34 cellular contexts compared by ENCODE assay signal in the genomic region with DNA sequence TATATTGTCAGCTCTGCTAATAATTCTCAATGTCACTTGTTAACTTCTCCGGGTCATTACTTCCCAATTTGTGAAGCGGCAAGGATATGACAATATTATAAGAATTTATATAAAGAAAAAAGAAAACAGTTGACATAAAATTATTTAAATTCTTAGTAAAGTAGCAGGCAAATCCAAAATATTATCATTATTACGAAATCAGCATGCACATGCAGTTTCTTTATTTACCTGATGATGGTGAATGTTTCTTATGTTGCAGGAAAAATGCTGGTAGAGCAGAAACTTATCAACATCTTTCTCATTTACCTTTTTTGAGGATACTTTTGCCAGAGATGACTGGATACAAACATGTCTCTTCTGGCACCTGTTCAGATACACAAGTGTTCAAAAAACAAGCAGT.
"Had no signal": no experiment of that assay in that cellular context is flagged by ENCODE, and none has a peak within 500 bp of the region (broad histone marks: within the 10 kb centered on the region; RNA-seq: fewer than 3 reads in every experiment).

No MANE protein-coding gene starts in this region.

- DNase-seq: activated effector memory CD4-positive, alpha-beta T cell treated with anti-CD3 and anti-CD28 coated beads, Interleukin-2, amount 50 U/mL, for 16 hours; activated effector memory CD4-positive, alpha-beta T cell treated with Interleukin-2 at 50 U/mL for 16 hours; activated gamma-delta T cell; activated gamma-delta T cell treated with Interleukin-2 at 50 U/mL for 16 hours; activated naive CD4-positive, alpha-beta T cell; activated naive CD4-positive, alpha-beta T cell treated with anti-CD3 and anti-CD28 coated beads for 36 hours; activated naive CD4-positive, alpha-beta T cell treated with anti-CD3 and anti-CD28 coated beads, Interleukin-2, amount 10 ng/mL, durations not matched to agents 7 days and 5 days; activated naive CD4-positive, alpha-beta T cell treated with anti-CD3 and anti-CD28 coated beads, Interleukin-2, amount 50 U/mL, for 16 hours; activated naive CD4-positive, alpha-beta T cell treated with Interleukin-2 at 50 U/mL for 16 hours; activated naive CD8-positive, alpha-beta T cell treated with anti-CD3 and anti-CD28 coated beads for 36 hours; activated naive CD8-positive, alpha-beta T cell treated with anti-CD3 and anti-CD28 coated beads, Interleukin-2, amount 10 ng/mL, durations not matched to agents 7 days and 5 days; activated naive CD8-positive, alpha-beta T cell treated with anti-CD3 and anti-CD28 coated beads, Interleukin-2, amount 50 U/mL, for 24 hours; activated T-cell treated with anti-CD3 and anti-CD28 coated beads, Interleukin-2, amount 50 U/mL, for 1 hour; activated T-cell treated with anti-CD3 and anti-CD28 coated beads, Interleukin-2, amount 50 U/mL, for 24 hours; activated T-cell treated with anti-CD3 and anti-CD28 coated beads, Interleukin-2, amount 50 U/mL, for 4 hours; activated T-cell treated with anti-CD3 and anti-CD28 coated beads, Interleukin-2, amount 50 U/mL, for 48 hours; activated T-cell treated with anti-CD3 and anti-CD28 coated beads, Interleukin-2, amount 50 U/mL, for 72 hours; adrenal gland; amniotic stem cell; amygdala; anterior cingulate cortex; aorta; body of pancreas; brain microvascular endothelial cell; caudate nucleus; central memory CD4-positive, alpha-beta T cell; cerebellar nuclear complex had no signal

- H3K4me3 ChIP-seq: adrenal gland, ascending aorta, body of pancreas, breast epithelium, cardiac muscle cell had no signal

- H3K27me3 ChIP-seq: adrenal gland, ascending aorta, body of pancreas, brain microvascular endothelial cell, breast epithelium, cardiac muscle cell had no signal

- H3K9me3 ChIP-seq: adrenal gland, ascending aorta, body of pancreas, breast epithelium had no signal

- H3K27ac ChIP-seq: adrenal gland, ascending aorta, body of pancreas, brain microvascular endothelial cell, breast epithelium, cardiac muscle cell had no signal

- FAIRE-seq: astrocyte, bronchial epithelial cell had no signal

- H3K36me3 ChIP-seq: adrenal gland, ascending aorta, brain microvascular endothelial cell, breast epithelium had no signal

- H3K4me1 ChIP-seq: ascending aorta, body of pancreas, breast epithelium had no signal

- ATAC-seq: activated naive CD4-positive, alpha-beta T cell treated with anti-CD3 and anti-CD28 coated beads, Interleukin-2, amount 50 U/mL, for 72 hours; activated naive CD8-positive, alpha-beta T cell treated with anti-CD3 and anti-CD28 coated beads, Interleukin-2, amount 50 U/mL, for 24 hours; activated T-cell treated with anti-CD3 and anti-CD28 coated beads, Interleukin-2, amount 50 U/mL, for 4 hours; activated T-cell treated with anti-CD3 and anti-CD28 coated beads, Interleukin-2, amount 50 U/mL, for 72 hours; activated T-helper 17 cell treated with anti-CD3 and anti-CD28 coated beads, Interleukin-2, amount 50 U/mL, for 72 hours; body of pancreas had no signal
